In the genomic region with DNA sequence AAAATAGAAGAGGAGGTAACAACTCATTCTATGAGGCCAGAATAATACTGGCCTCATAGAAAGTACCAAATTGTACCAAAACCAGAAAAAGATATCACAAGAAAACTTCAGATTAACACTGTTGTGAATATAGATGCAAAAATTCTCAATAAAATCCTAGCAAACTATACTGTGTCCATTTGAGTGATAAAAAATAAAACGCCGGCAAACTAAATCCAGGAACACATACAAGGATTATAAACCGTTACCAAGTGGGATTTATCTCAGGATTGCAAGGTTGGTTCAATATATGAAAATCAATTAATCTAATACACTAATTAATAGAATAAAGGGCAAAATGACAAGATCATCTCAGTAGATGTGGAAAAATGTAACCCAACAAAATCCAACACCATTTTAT, we compare ENCODE assay signal across 26 cellular contexts.
"Had no signal": no experiment of that assay in that cellular context is flagged by ENCODE, and none has a peak within 500 bp of the region (broad histone marks: within the 10 kb centered on the region; RNA-seq: fewer than 3 reads in every experiment).

No MANE protein-coding gene starts in this region.

- H3K9me3 ChIP-seq: neutrophil, pancreas, psoas muscle, right lobe of liver, sigmoid colon, thyroid gland, upper lobe of left lung, vagina had no signal

- H3K4me1 ChIP-seq: psoas muscle had no signal

- H3K4me3 ChIP-seq: pancreas, psoas muscle, right lobe of liver, sigmoid colon, stomach, thoracic aorta, thyroid gland, tibial nerve, upper lobe of left lung, vagina had no signal

- DNase-seq: naive thymus-derived CD8-positive, alpha-beta T cell; nephron progenitor cell; nucleus accumbens; pancreas; psoas muscle; right cardiac atrium; right lobe of liver; sigmoid colon; small intestine; stimulated activated CD4-positive, alpha-beta T cell treated with anti-CD3 and anti-CD28 coated beads, Interleukin-15, amount 100 ng/mL, for 24 hours; stimulated activated CD4-positive, alpha-beta T cell treated with anti-CD3 and anti-CD28 coated beads, Interleukin-2, amount 100 ng/mL, for 24 hours; stimulated activated CD4-positive, alpha-beta T cell treated with anti-CD3 and anti-CD28 coated beads, Interleukin-2, amount 100 ng/mL, for 48 hours; stimulated activated CD4-positive, alpha-beta T cell treated with anti-CD3 and anti-CD28 coated beads, Interleukin-4, amount 100 ng/mL, for 24 hours; stimulated activated naive B cell treated with anti-CD40 and anti-IgM and Interleukin-4, amounts not matched to agents 10 μg/mL and 1 μg/mL and 100 μg/mL, for 72 hours; stimulated activated naive CD4-positive, alpha-beta T cell treated with Interleukin-2 at 50 U/mL for 16 hours; stomach; thyroid gland; trophoblast cell; upper lobe of left lung had no signal

- H3K27ac ChIP-seq: neutrophil, pancreas, psoas muscle, right lobe of liver, sigmoid colon, stomach, thoracic aorta, thyroid gland, tibial nerve, upper lobe of left lung, vagina had no signal

- H3K36me3 ChIP-seq: neutrophil, pancreas, right lobe of liver, sigmoid colon, stomach, thoracic aorta, thyroid gland, tibial nerve, upper lobe of left lung, vagina had no signal

- FAIRE-seq: pancreas, urothelium cell line had no signal

- ATAC-seq: naive thymus-derived CD8-positive, alpha-beta T cell; natural killer cell treated with Interleukin-12 subunit alpha and Interleukin-12 subunit beta and Interleukin-15 and Interleukin-18, amount 100 ng/mL, for 72 hours; pancreas; psoas muscle; right cardiac atrium; right lobe of liver; stimulated activated effector memory CD8-positive, alpha-beta T cell treated with anti-CD3 and anti-CD28 coated beads, Interleukin-12 subunit alpha, Interleukin-12 subunit beta, amount 100 ng/mL, for 72 hours; stimulated activated naive B cell treated with anti-CD40 and anti-IgM and Interleukin-4, amounts not matched to agents 10 μg/mL and 1 μg/mL and 100 μg/mL, for 72 hours had no signal
